8 cellular contexts compared by ENCODE assay signal in genomic region chr5:172713113-172713808, GRCh38. TPM values are rescaled to one million over a fixed set of nuclear protein-coding genes. Genes with fewer than 3 reads are reported as not detected.
DNase-seq lines count a peak whose midpoint lies in the region; ATAC-seq, FAIRE-seq and TF ChIP-seq lines count a peak whose summit lies in the region.

No MANE protein-coding gene starts in this region.

- TF ChIP-seq RAD21 in K562 (CRISPR knock-in tag; conservative IDR thresholded peaks at IDR 0.05 in 1 of 2, IDR thresholded peaks at IDR 0.05 in 1 of 2) = peak; percentile 86 to 94

- H3K4me2 ChIP-seq in K562 (ENCODE audit: insufficient read depth, low read length) = no peak overlapping the region

- H3K36me3 ChIP-seq in CD8-positive, alpha-beta T cell (ENCODE audit: insufficient read depth, low read length) = no peaks in the 10 kb centered on the region
- H3K36me3 ChIP-seq in K562 (ENCODE audit: control insufficient read depth, insufficient read depth, low read length) = no peaks in the 10 kb centered on the region

- H3K9me1 ChIP-seq in K562 (ENCODE audit: control insufficient read depth, insufficient read depth, low read length) = no peaks in the 10 kb centered on the region

- H3K9me3 Mint-ChIP-seq in CD8-positive, alpha-beta T cell = no peaks in the 10 kb centered on the region

- H3K36me3 Mint-ChIP-seq in CD8-positive, alpha-beta T cell = no peaks in the 10 kb centered on the region

- no peaks in the 10 kb centered on the region for H4K20me1 ChIP-seq in K562 (replicated peaks; ENCODE audit: control insufficient read depth, insufficient read depth, low read length)

- peaks cover 13% of the 10 kb centered on the region for H3K4me1 ChIP-seq in CD8-positive, alpha-beta T cell (ENCODE audit: insufficient read depth, low read length)
- H3K4me1 ChIP-seq in K562 (replicated peaks in 1 of 2; ENCODE audit: control insufficient read depth in 2 of 2, insufficient read depth in 2 of 2, low read length in 2 of 2) = peaks cover 5 to 6% of the 10 kb centered on the region in 2 experiments; a peak in 2 of 5 replicates

- intact Hi-C loops in CD8-positive, alpha-beta T cell (cut with DNase I, micrococcal nuclease) = loop anchor here (1.0 to 10.0 kb wide), 6 partner anchors 219 to 862 kb away; partner anchors contain the start of genes BNIP1 (in 1 of the 2) and CREBRF (in 1 of the 2)
- intact Hi-C loops in K562 (cut with micrococcal nuclease) (loop anchor here (1.0 kb wide), 1 partner anchor 219 kb away; no protein-coding TSS in a partner anchor), left colon (cut with DNase I, micrococcal nuclease) (loop anchor here (5.0 kb wide), 1 partner anchor 219 kb away; no protein-coding TSS in a partner anchor)

- no peak for TF ChIP-seq EP300 in K562 (IDR thresholded peaks at IDR 0.05; ENCODE audit: low read length)

- CTCF ChIA-PET in CD8-positive, alpha-beta T cell (lab: Charles Lee) = interaction anchor here (0.7 to 12.2 kb wide), 34 partner anchors 11 to 452 kb away, joined by 3 to 436 read pairs (median 4); partner anchors contain the start of genes DUSP1 and RPL26L1
- CTCF ChIA-PET in K562 (lab: Yijun Ruan, JAX; ENCODE audit: low intra/inter-chr PET ratio) = interaction anchor here (0.7 to 5.8 kb wide), 9 partner anchors 135 to 491 kb away, joined by 3 to 60 read pairs (median 4); no protein-coding TSS in a partner anchor

- H3K27ac Mint-ChIP-seq in CD8-positive, alpha-beta T cell = no peak overlapping the region

- H3K4me1 Mint-ChIP-seq in CD8-positive, alpha-beta T cell (ENCODE audit: low read depth) = peaks cover 13% of the 10 kb centered on the region

- no peak for FAIRE-seq in K562 (lab: Jason Lieb, UNC)

- WGBS in K562 (ENCODE audit: insufficient coverage, low coverage, missing lambda C conversion rate) = under 1% methylated on average over 15 of the region's 15 CpGs

- peak; percentile 98 for TF ChIP-seq CTCF in CD8-positive, alpha-beta T cell (IDR thresholded peaks at IDR 0.05)
- TF ChIP-seq CTCF in K562 (IDR thresholded peaks at IDR 0.05 in 2 of 3, conservative IDR thresholded peaks at IDR 0.05 in 1 of 3; ENCODE audit: insufficient read depth in 2 of 3, low read depth in 1 of 3, low read length in 3 of 3) = peak; percentile 83 to 91 (median 86)

- in situ Hi-C loops in K562 (cut with MboI) = loop anchor here (25.0 kb wide), 1 partner anchor 1599 kb away; no protein-coding TSS in a partner anchor

- no peak overlapping the region for H3K4me3 Mint-ChIP-seq in CD8-positive, alpha-beta T cell

- no peak overlapping the region for H2AFZ ChIP-seq in K562 (ENCODE audit: low read depth, low read length)

- H3K27me3 ChIP-seq in CD8-positive, alpha-beta T cell (ENCODE audit: insufficient read depth, low read length) = no peaks in the 10 kb centered on the region
- peaks cover 0 to 13% of the 10 kb centered on the region in 2 experiments; a peak in 2 of 5 replicates for H3K27me3 ChIP-seq in K562 (ENCODE audit: control insufficient read depth in 2 of 2, insufficient read depth in 2 of 2, low read length in 2 of 2)

- H3K9me3 ChIP-seq in CD8-positive, alpha-beta T cell (ENCODE audit: low read length) = no peaks in the 10 kb centered on the region
- no peaks in the 10 kb centered on the region for H3K9me3 ChIP-seq in K562 (replicated peaks; ENCODE audit: control insufficient read depth, insufficient read depth, low read depth, low read length)

- H3K27me3 Mint-ChIP-seq in CD8-positive, alpha-beta T cell (ENCODE audit: low read depth) = peaks cover 10% of the 10 kb centered on the region

- no TSS peak for BruUV-seq in K562 (replicated peaks; lab: Mats Ljungman, UMichigan)

- H3K27ac ChIP-seq in CD8-positive, alpha-beta T cell (ENCODE audit: low read depth, low read length) = no peak overlapping the region
- no peak overlapping the region for H3K27ac ChIP-seq in K562 (ENCODE audit: extremely low read depth, low read depth, low read length)

- peak; percentile 51 to 87 (median 74) for DNase-seq in CD8-positive, alpha-beta T cell
- DNase-seq in UCSD-AML1 (lab: John Stamatoyannopoulos, UW; ENCODE audit: unreplicated experiment) = peak; percentile 60
- peak; percentile 62 to 78 (median 74) for DNase-seq in K562 (ENCODE audit: extremely low read depth in 1 of 4, low spot score in 3 of 4)
- DNase-seq in left colon = peak in 1 of 2 donors; percentile 62
- DNase-seq in stimulated activated CD4-positive, alpha-beta T cell treated with anti-CD3 and anti-CD28 coated beads, TNF-alpha, amount 100 ng/mL, for 48 hours (ENCODE audit: low read depth in 3 of 3) = peak; percentile 31 to 60 (median 56)
- DNase-seq in MV-4-11 (lab: John Stamatoyannopoulos, UW) = no peak

- TF ChIP-seq POLR2A in K562 (conservative IDR thresholded peaks at IDR 0.05) = no peak

- ATAC-seq in CD8-positive, alpha-beta T cell = peak; percentile 49
- ATAC-seq in HG03196 (IDR thresholded peaks at IDR 0.05; ENCODE audit: unreplicated experiment) = peak; percentile 48
- peak; percentile 68 for ATAC-seq in K562
- peak; percentile 40 for ATAC-seq in left colon
- ATAC-seq in GM21576 (IDR thresholded peaks at IDR 0.05; ENCODE audit: unreplicated experiment) = no peak

- no peak overlapping the region for H3K4me3 ChIP-seq in CD8-positive, alpha-beta T cell (ENCODE audit: low read depth, low read length)
- H3K4me3 ChIP-seq in K562 = no peak overlapping the region

- no peak overlapping the region for H3K9ac ChIP-seq in K562 (ENCODE audit: insufficient read depth in 1 of 2, low read depth in 2 of 2, low read length in 2 of 2)

- no peaks in the 10 kb centered on the region for H3K79me2 ChIP-seq in K562 (ENCODE audit: control insufficient read depth, insufficient read depth, low read length)

- POLR2A ChIA-PET in CD8-positive, alpha-beta T cell (lab: Charles Lee) = interaction anchor here (1.0 to 2.4 kb wide), 2 partner anchors 58 to 219 kb away, joined by 3 to 26 read pairs; partner anchors contain the start of gene DUSP1
- POLR2A ChIA-PET in K562 (lab: Yijun Ruan, JAX) = no interaction called here

TF ChIP-seq in K562, 482 proteins besides CTCF, POLR2A, EP300 and RAD21 (continues in another document):
- TF ChIP-seq TAF15 (IDR thresholded peaks at IDR 0.05; ENCODE audit: low read depth, low read length) = no peak
- no peak for TF ChIP-seq ELK3 (CRISPR knock-in tag; IDR thresholded peaks at IDR 0.05)
- peak; percentile 69; the same call in 1 of the 2 replicates for TF ChIP-seq ARID2 (IDR thresholded peaks at IDR 0.05)
- TF ChIP-seq NONO (IDR thresholded peaks at IDR 0.05; ENCODE audit: low read depth in 2 of 2, low read length in 1 of 2) = 0 out of 4 replicates have a peak, but pooled peaks of 1 of the 2 experiments have one; percentile 36
- TF ChIP-seq CXXC5 (CRISPR knock-in tag; IDR thresholded peaks at IDR 0.05) = peak; percentile 46; the same call in 1 of the 2 replicates
- TF ChIP-seq XRCC5 (IDR thresholded peaks at IDR 0.05; ENCODE audit: low read depth, low read length) = 0 out of 2 replicates have a peak, but pooled peaks have one; percentile 41
- peak; percentile 98 for TF ChIP-seq STAG1 (CRISPR knock-in tag; IDR thresholded peaks at IDR 0.05; ENCODE audit: borderline replicate concordance)
- no peak for TF ChIP-seq ZNF77 (CRISPR knock-in tag; IDR thresholded peaks at IDR 0.05)
- TF ChIP-seq SMC3 (conservative IDR thresholded peaks at IDR 0.05; ENCODE audit: insufficient read depth, low read depth, low read length) = peak; percentile 86
- 0 out of 2 replicates have a peak, but pooled peaks have one; percentile 12 for TF ChIP-seq L3MBTL2 (IDR thresholded peaks at IDR 0.05)
- TF ChIP-seq BCOR (IDR thresholded peaks at IDR 0.05) = peak; percentile 63; the same call in 1 of the 2 replicates
- 0 out of 2 replicates have a peak, but pooled peaks have one; percentile 6 for TF ChIP-seq CREM (IDR thresholded peaks at IDR 0.05; ENCODE audit: low read depth)
- TF ChIP-seq SMAD4 (CRISPR knock-in tag; conservative IDR thresholded peaks at IDR 0.05) = peak; percentile 19; the same call in 1 of the 2 replicates
- peak; percentile 72; the same call in 1 of the 2 replicates for TF ChIP-seq ZBTB7A (IDR thresholded peaks at IDR 0.05; ENCODE audit: borderline replicate concordance, control insufficient read depth, low read depth, low read length)
- TF ChIP-seq SIN3B (IDR thresholded peaks at IDR 0.05; ENCODE audit: low read depth) = peak; percentile 21; the same call in 1 of the 2 replicates

RNA-seq across cellular contexts. Expression of gene DUSP1, which starts 57.7 kb away (rescaled TPM):
- 100 to 1,000 TPM; 745 to 767 TPM for total RNA-seq in CD8-positive, alpha-beta T cell
- 11.5 and 24.3 TPM in 2 replicates for total RNA-seq in K562 (2011; cell fraction: chromatin; rRNA removed; ENCODE audit: low replicate concordance)
- 32.5 and 33.0 TPM in 2 replicates for total RNA-seq in K562 (2011; cell fraction: nucleolus; rRNA removed)
- 17.9 and 22.4 TPM in 2 replicates for total RNA-seq in K562 (2011; cell fraction: nucleoplasm; rRNA removed)
- total RNA-seq in K562 (2014; rRNA removed) (12.8 and 18.9 TPM in 2 replicates), K562 (2014; rRNA removed; fragmentation: Illumina TruSeq; extraction: Trizol) (5.0 and 7.3 TPM in 2 replicates), K562 (2015; rRNA removed; fragmentation: Illumina TruSeq; extraction: Trizol) (4.4 and 4.8 TPM in 2 replicates), K562 (2021) (14.2 and 17.1 TPM in 2 replicates), left colon (100 to 1,000 TPM; 148 to 242 TPM)
- polyA plus RNA-seq in K562 (2011; rRNA removed) (12.6 and 13.3 TPM in 2 replicates), K562 (2014; fragmentation: Illumina TruSeq; extraction: Trizol) (8.0 and 8.5 TPM in 2 replicates), K562 (2014; fragmentation: Nextera tagmentation; extraction: Ambion mirVana) (1 to 10 TPM; 2.1 to 3.0 TPM), K562 (2014; rRNA removed) (10.1 and 14.1 TPM in 2 replicates)
- polyA plus RNA-seq in K562 (2011; cell fraction: cytosol; rRNA removed) = 16.2 and 25.8 TPM in 2 replicates
- 26.5 and 30.4 TPM in 2 replicates for polyA plus RNA-seq in K562 (2011; cell fraction: nucleus; rRNA removed)
- 8.3 and 11.4 TPM in 2 replicates for polyA plus RNA-seq in K562 (2012)
- polyA minus RNA-seq in K562 (2011; rRNA and poly(A)+ RNA removed) = 13.6 and 20.8 TPM in 2 replicates
- polyA minus RNA-seq in K562 (2011; cell fraction: cytosol; rRNA and poly(A)+ RNA removed) = 13.5 and 14.0 TPM in 2 replicates
- 23.3 and 31.2 TPM in 2 replicates for polyA minus RNA-seq in K562 (2011; cell fraction: nucleus; rRNA and poly(A)+ RNA removed)

Comparison
In these comparisons a context has a peak if more than half of its experiments do, and no peak if none do; other contexts are left out.
1. RNA of gene DUSP1, which starts 57.7 kb away (total RNA-seq): 745 to 767 TPM in CD8-positive, alpha-beta T cell and 148 to 242 TPM in left colon; 4.4 to 33.0 TPM in K562; every median in the first group is over 4 times any median in the second.